35 cellular contexts compared by ENCODE assay signal in the genomic region with DNA sequence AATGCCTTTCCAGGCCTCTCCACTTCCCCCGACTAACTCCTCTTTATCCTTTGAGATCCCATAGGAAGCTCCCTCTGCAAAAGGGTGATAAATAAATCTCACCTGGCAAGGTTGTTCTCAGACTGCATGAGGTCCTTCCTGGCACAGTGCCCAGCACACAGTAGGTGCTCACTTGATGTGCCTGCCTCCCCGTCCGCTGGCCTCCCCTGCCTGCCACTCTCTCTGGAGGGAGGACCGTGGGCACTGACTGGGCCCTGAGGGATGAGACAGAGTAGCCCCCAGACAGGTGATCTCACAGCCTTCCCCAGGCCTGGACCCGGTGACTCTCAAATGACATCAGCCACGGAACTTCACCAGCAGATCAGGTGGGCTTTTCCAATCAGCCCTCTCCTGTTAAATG.
"Had no signal": no experiment of that assay in that cellular context is flagged by ENCODE, and none has a peak within 500 bp of the region (broad histone marks: within the 10 kb centered on the region; RNA-seq: fewer than 3 reads in every experiment).

No MANE protein-coding gene starts in this region.

- H3K4me3 ChIP-seq: ascending aorta, cardiac muscle cell had no signal

- H3K27me3 ChIP-seq: ascending aorta, cardiac muscle cell had no signal

- DNase-seq: activated B cell treated with CpG ODN at 0.5 μM for 24 hours; activated CD4-positive, alpha-beta memory T cell treated with anti-CD3 and anti-CD28 coated beads for 36 hours; activated CD4-positive, alpha-beta T cell treated with anti-CD3 and anti-CD28 coated beads for 4 hours; activated CD4-positive, alpha-beta T cell treated with anti-CD3 and anti-CD28 coated beads, Interleukin-2, amount 10 ng/mL, durations not matched to agents 24 days and 14 days; activated CD4-positive, alpha-beta T cell treated with anti-CD3 and anti-CD28 coated beads, Interleukin-2, amount 50 U/mL, for 1 hour; activated CD4-positive, alpha-beta T cell treated with anti-CD3 and anti-CD28 coated beads, Interleukin-2, amount 50 U/mL, for 4 hours; activated CD4-positive, CD25-positive, alpha-beta regulatory T cell treated with anti-CD3 and anti-CD28 coated beads, Interleukin-2, amount 50 U/mL, for 72 hours; activated CD8-positive, alpha-beta memory T cell treated with anti-CD3 and anti-CD28 coated beads, Interleukin-2, amount 50 U/mL, for 4 hours; activated CD8-positive, alpha-beta T cell treated with anti-CD3 and anti-CD28 coated beads for 36 hours; activated effector memory CD4-positive, alpha-beta T cell treated with anti-CD3 and anti-CD28 coated beads, Interleukin-2, amount 50 U/mL, for 16 hours; activated naive CD4-positive, alpha-beta T cell treated with anti-CD3 and anti-CD28 coated beads, Interleukin-2, amount 10 ng/mL, durations not matched to agents 7 days and 5 days; activated naive CD4-positive, alpha-beta T cell treated with Interleukin-2 at 50 U/mL for 16 hours; activated naive CD8-positive, alpha-beta T cell treated with anti-CD3 and anti-CD28 coated beads for 36 hours; activated T-cell treated with anti-CD3 and anti-CD28 coated beads for 4 hours; activated T-cell treated with anti-CD3 and anti-CD28 coated beads, Interleukin-2, amount 50 U/mL, for 1 hour; activated T-cell treated with anti-CD3 and anti-CD28 coated beads, Interleukin-2, amount 50 U/mL, for 4 hours; activated T-cell treated with anti-CD3 and anti-CD28 coated beads, Interleukin-2, amount 50 U/mL, for 72 hours; amygdala; anterior cingulate cortex; caudate nucleus; cerebellar nuclear complex; T-cell; T-helper 2 cell; T-helper 9 cell had no signal

- H3K4me1 Mint-ChIP-seq: activated B cell treated with CpG ODN at 0.5 μM for 24 hours; activated CD4-positive, alpha-beta T cell treated with anti-CD3 and anti-CD28 coated beads, Interleukin-2, amount 10 ng/mL, durations not matched to agents 24 days and 14 days; activated naive CD4-positive, alpha-beta T cell treated with anti-CD3 and anti-CD28 coated beads, Interleukin-2, amount 50 U/mL, for 24 hours; activated naive CD8-positive, alpha-beta T cell treated with anti-CD3 and anti-CD28 coated beads for 36 hours; central memory CD8-positive, alpha-beta T cell had no signal

- H3K9me3 Mint-ChIP-seq: activated B cell treated with CpG ODN at 0.5 μM for 24 hours; activated CD4-positive, alpha-beta memory T cell treated with anti-CD3 and anti-CD28 coated beads for 36 hours; activated CD4-positive, alpha-beta T cell treated with anti-CD3 and anti-CD28 coated beads, Interleukin-2, amount 10 ng/mL, durations not matched to agents 24 days and 14 days; activated CD8-positive, alpha-beta T cell treated with anti-CD3 and anti-CD28 coated beads for 36 hours; activated naive CD4-positive, alpha-beta T cell treated with anti-CD3 and anti-CD28 coated beads, Interleukin-2, amount 10 ng/mL, durations not matched to agents 7 days and 5 days; activated naive CD4-positive, alpha-beta T cell treated with anti-CD3 and anti-CD28 coated beads, Interleukin-2, amount 50 U/mL, for 24 hours; activated naive CD8-positive, alpha-beta T cell treated with anti-CD3 and anti-CD28 coated beads for 36 hours; activated T-cell treated with anti-CD3 and anti-CD28 coated beads, Interleukin-2, amount 50 U/mL, for 4 hours; activated T-cell treated with anti-CD3 and anti-CD28 coated beads, Interleukin-2, amount 50 U/mL, for 72 hours; activated T-helper 1 cell treated with anti-CD3 and anti-CD28 coated beads, Interleukin-12 subunit alpha, Interleukin-12 subunit beta, Interleukin-2, Interleukin-4 antibody, amounts not matched to agents 30 ng/mL and 10 ng/mL and 1 ng/mL, durations not matched to agents 14 hours and 24 hours and 36 hours; activated T-helper 17 cell treated with anti-CD3 and anti-CD28 coated beads, Interleukin-2, amount 50 U/mL, for 72 hours; central memory CD8-positive, alpha-beta T cell; T-cell; T-helper 2 cell treated with Interferon-gamma antibody and Interleukin-4, amounts not matched to agents 5 μg/mL and 100 μg/mL, for 36 hours had no signal

- H3K36me3 ChIP-seq: ascending aorta, cardiac muscle cell had no signal

- H3K27me3 Mint-ChIP-seq: activated B cell treated with CpG ODN at 0.5 μM for 24 hours; activated CD4-positive, alpha-beta memory T cell treated with anti-CD3 and anti-CD28 coated beads for 36 hours; activated CD8-positive, alpha-beta T cell treated with anti-CD3 and anti-CD28 coated beads for 36 hours; activated naive CD4-positive, alpha-beta T cell treated with anti-CD3 and anti-CD28 coated beads, Interleukin-2, amount 50 U/mL, for 24 hours; activated naive CD8-positive, alpha-beta T cell treated with anti-CD3 and anti-CD28 coated beads for 36 hours; activated T-helper 17 cell treated with anti-CD3 and anti-CD28 coated beads, Interleukin-2, amount 50 U/mL, for 72 hours; T-cell had no signal

- H3K27ac ChIP-seq: ascending aorta, cardiac muscle cell, VCaP had no signal

- H3K27ac Mint-ChIP-seq: activated B cell treated with CpG ODN at 0.5 μM for 24 hours; activated CD4-positive, alpha-beta memory T cell treated with anti-CD3 and anti-CD28 coated beads for 36 hours; activated CD4-positive, alpha-beta T cell treated with anti-CD3 and anti-CD28 coated beads, Interleukin-2, amount 10 ng/mL, durations not matched to agents 24 days and 14 days; activated CD8-positive, alpha-beta T cell treated with anti-CD3 and anti-CD28 coated beads for 36 hours; activated naive CD4-positive, alpha-beta T cell treated with anti-CD3 and anti-CD28 coated beads, Interleukin-2, amount 10 ng/mL, durations not matched to agents 7 days and 5 days; activated naive CD4-positive, alpha-beta T cell treated with anti-CD3 and anti-CD28 coated beads, Interleukin-2, amount 50 U/mL, for 24 hours; activated naive CD8-positive, alpha-beta T cell treated with anti-CD3 and anti-CD28 coated beads for 36 hours; activated T-cell treated with anti-CD3 and anti-CD28 coated beads, Interleukin-2, amount 50 U/mL, for 72 hours; activated T-helper 1 cell treated with anti-CD3 and anti-CD28 coated beads, Interleukin-12 subunit alpha, Interleukin-12 subunit beta, Interleukin-2, Interleukin-4 antibody, amounts not matched to agents 30 ng/mL and 10 ng/mL and 1 ng/mL, durations not matched to agents 14 hours and 24 hours and 36 hours; activated T-helper 17 cell treated with anti-CD3 and anti-CD28 coated beads, Interleukin-2, amount 50 U/mL, for 72 hours; T-cell; T-helper 2 cell treated with Interferon-gamma antibody and Interleukin-4, amounts not matched to agents 5 μg/mL and 100 μg/mL, for 36 hours had no signal

- ATAC-seq: activated CD8-positive, alpha-beta T cell treated with anti-CD3 and anti-CD28 coated beads for 36 hours; activated T-cell treated with anti-CD3 and anti-CD28 coated beads, Interleukin-2, amount 50 U/mL, for 4 hours; activated T-cell treated with anti-CD3 and anti-CD28 coated beads, Interleukin-2, amount 50 U/mL, for 72 hours; activated T-helper 17 cell treated with anti-CD3 and anti-CD28 coated beads, Interleukin-2, amount 50 U/mL, for 72 hours; T-cell had no signal

- H3K36me3 Mint-ChIP-seq: activated CD4-positive, alpha-beta memory T cell treated with anti-CD3 and anti-CD28 coated beads for 36 hours; activated naive CD4-positive, alpha-beta T cell treated with anti-CD3 and anti-CD28 coated beads, Interleukin-2, amount 10 ng/mL, durations not matched to agents 7 days and 5 days; activated naive CD4-positive, alpha-beta T cell treated with anti-CD3 and anti-CD28 coated beads, Interleukin-2, amount 50 U/mL, for 24 hours; activated naive CD8-positive, alpha-beta T cell treated with anti-CD3 and anti-CD28 coated beads for 36 hours; brain; T-cell had no signal

- FAIRE-seq: bronchial epithelial cell, TTC549 had no signal

- H3K4me3 Mint-ChIP-seq: activated B cell treated with CpG ODN at 0.5 μM for 24 hours; activated CD4-positive, alpha-beta memory T cell treated with anti-CD3 and anti-CD28 coated beads for 36 hours; activated CD4-positive, alpha-beta T cell treated with anti-CD3 and anti-CD28 coated beads, Interleukin-2, amount 10 ng/mL, durations not matched to agents 24 days and 14 days; activated CD8-positive, alpha-beta T cell treated with anti-CD3 and anti-CD28 coated beads for 36 hours; activated naive CD4-positive, alpha-beta T cell treated with anti-CD3 and anti-CD28 coated beads, Interleukin-2, amount 10 ng/mL, durations not matched to agents 7 days and 5 days; activated naive CD4-positive, alpha-beta T cell treated with anti-CD3 and anti-CD28 coated beads, Interleukin-2, amount 50 U/mL, for 24 hours; activated naive CD8-positive, alpha-beta T cell treated with anti-CD3 and anti-CD28 coated beads for 36 hours; activated T-cell treated with anti-CD3 and anti-CD28 coated beads, Interleukin-2, amount 50 U/mL, for 4 hours; activated T-cell treated with anti-CD3 and anti-CD28 coated beads, Interleukin-2, amount 50 U/mL, for 72 hours; activated T-helper 1 cell treated with anti-CD3 and anti-CD28 coated beads, Interleukin-12 subunit alpha, Interleukin-12 subunit beta, Interleukin-2, Interleukin-4 antibody, amounts not matched to agents 30 ng/mL and 10 ng/mL and 1 ng/mL, durations not matched to agents 14 hours and 24 hours and 36 hours; activated T-helper 17 cell treated with anti-CD3 and anti-CD28 coated beads, Interleukin-2, amount 50 U/mL, for 72 hours; brain; central memory CD8-positive, alpha-beta T cell; T-cell; T-helper 2 cell treated with Interferon-gamma antibody and Interleukin-4, amounts not matched to agents 5 μg/mL and 100 μg/mL, for 36 hours had no signal

- H3K9me3 ChIP-seq: ascending aorta had no signal
